Comparison of ENCODE assay signal across 22 cellular contexts in genomic region chr21:44478124-44478800, GRCh38. TPM values are rescaled to one million over a fixed set of nuclear protein-coding genes. Genes with fewer than 3 reads are reported as not detected.
DNase-seq lines count a peak whose midpoint lies in the region; ATAC-seq, FAIRE-seq and TF ChIP-seq lines count a peak whose summit lies in the region.
"Had no signal": no experiment of that assay in that cellular context is flagged by ENCODE, and none has a peak within 500 bp of the region (broad histone marks: within the 10 kb centered on the region; RNA-seq: fewer than 3 reads in every experiment).

No MANE protein-coding gene starts in this region.

- no TSS peak for BruUV-seq in HepG2 (replicated peaks; lab: Mats Ljungman, UMichigan)

- TF ChIP-seq POLR2A in HepG2 (IDR thresholded peaks at IDR 0.05; ENCODE audit: insufficient read depth in 1 of 2, low read depth in 2 of 2, low read length in 2 of 2): no peak
- TF ChIP-seq POLR2A in sigmoid colon (IDR thresholded peaks at IDR 0.05): no peak

- intact Hi-C loops in heart right ventricle (cut with DNase I) (loop anchor here in 2 of 10 donors (10.0 kb wide), 2 partner anchors 123 to 133 kb away; partner anchors contain the start of gene TRPM2 (in 1 of the 2)), HepG2 (cut with micrococcal nuclease; ENCODE audit: unreplicated experiment) (no loop called here), sigmoid colon (cut with DNase I) (no loop called here)

- FAIRE-seq in HepG2 (lab: Jason Lieb, UNC): no peak
- FAIRE-seq: A549, GM19239 had no signal

- no peaks in the 10 kb centered on the region for H3K36me3 ChIP-seq in heart right ventricle
- H3K36me3 ChIP-seq in right atrium auricular region: no peaks in the 10 kb centered on the region
- H3K36me3 ChIP-seq in HepG2 (replicated peaks in 1 of 2; ENCODE audit: control insufficient read depth in 1 of 2, insufficient read depth in 2 of 2, low read length in 2 of 2): no peaks in the 10 kb centered on the region
- no peaks in the 10 kb centered on the region for H3K36me3 ChIP-seq in sigmoid colon

- H2AFZ ChIP-seq in HepG2 (ENCODE audit: low read length): no peak overlapping the region
- H2AFZ ChIP-seq: GM23338 had no signal

- peaks cover 0 to 8% (median 4%) of the 10 kb centered on the region in 7 donors for H3K27me3 ChIP-seq in heart right ventricle
- no peaks in the 10 kb centered on the region for H3K27me3 ChIP-seq in right atrium auricular region
- H3K27me3 ChIP-seq in HepG2 (ENCODE audit: control insufficient read depth in 1 of 2, insufficient read depth in 2 of 2, low read length in 2 of 2): no peaks in the 10 kb centered on the region; a peak in 1 of 5 replicates
- H3K27me3 ChIP-seq in sigmoid colon: no peaks in the 10 kb centered on the region

- peak overlapping the region in 3 of 10 donors; percentile 37 to 63 (median 41) for H3K27ac ChIP-seq in heart right ventricle
- H3K27ac ChIP-seq in right atrium auricular region: no peak overlapping the region
- H3K27ac ChIP-seq in HepG2 (ENCODE audit: extremely low read length, insufficient read depth, low read length): no peak overlapping the region
- H3K27ac ChIP-seq in sigmoid colon: peak overlapping the region in 3 of 4 donors; percentile 7 to 75 (median 54)
- H3K27ac ChIP-seq: A549, KMS-11 had no signal

- H3K4me2 ChIP-seq in HepG2 (ENCODE audit: low read depth, low read length): peak overlapping the region; percentile 19; the same call in 1 of the 2 replicates
- H3K4me2 ChIP-seq: A549, GM23338, KMS-11 had no signal

- no peak for DNase-seq in heart right ventricle
- no peak for DNase-seq in right atrium auricular region (ENCODE audit: low spot score)
- no peak for DNase-seq in HepG2 (ENCODE audit: low spot score)
- no peak for DNase-seq in sigmoid colon
- DNase-seq in HUDEP-2 (lab: John Stamatoyannopoulos, UW; ENCODE audit: unreplicated experiment in 76 of 76): no peak
- DNase-seq in NCI-H146 treated with DMSO at 0.1 percent for 48 hours (lab: John Stamatoyannopoulos, UW; ENCODE audit: unreplicated experiment): no peak
- DNase-seq: Calu3; CD8-positive, alpha-beta T cell; GF-D8; HCEC 1CT; NCI-H1092; NCI-H1436 treated with DMSO at 0.1 percent for 48 hours; NCI-H2081; NCI-H2171 treated with DMSO at 0.1 percent for 48 hours; NCI-H446 had no signal

- no peak overlapping the region for H3K4me3 ChIP-seq in heart right ventricle
- H3K4me3 ChIP-seq in right atrium auricular region: no peak overlapping the region
- no peak overlapping the region for H3K4me3 ChIP-seq in HepG2 (replicated peaks in 1 of 3; ENCODE audit: insufficient read depth in 1 of 3, low read depth in 2 of 3, low read length in 3 of 3)
- no peak overlapping the region for H3K4me3 ChIP-seq in sigmoid colon
- H3K4me3 ChIP-seq: A549, GM23338 had no signal

- in situ Hi-C loops in HepG2 (cut with HindIII; ENCODE audit: extremely low pct_ligation_motif_present, low pct_unique_long_range_greater_than_20kb): no loop called here

- no peak for TF ChIP-seq EP300 in HepG2 (IDR thresholded peaks at IDR 0.05; ENCODE audit: low read depth in 2 of 2, low read length in 2 of 2)
- no peak for TF ChIP-seq EP300 in HepG2 (CRISPR knock-in tag; IDR thresholded peaks at IDR 0.05; ENCODE audit: borderline replicate concordance)
- peak in 1 of 4 donors; percentile 58 for TF ChIP-seq EP300 in sigmoid colon (IDR thresholded peaks at IDR 0.05)

- H3K4me1 ChIP-seq in heart right ventricle: peaks cover 0 to 24% (median 2%) of the 10 kb centered on the region in 9 donors
- no peaks in the 10 kb centered on the region for H3K4me1 ChIP-seq in right atrium auricular region
- H3K4me1 ChIP-seq in HepG2 (ENCODE audit: insufficient read depth, low read length): peaks cover 45% of the 10 kb centered on the region
- H3K4me1 ChIP-seq in sigmoid colon: peaks cover 0 to 22% (median 8%) of the 10 kb centered on the region in 4 donors
- H3K4me1 ChIP-seq: A549 had no signal

- H3K9ac ChIP-seq in HepG2 (ENCODE audit: insufficient read depth, low read depth, low read length): no peak overlapping the region
- H3K9ac ChIP-seq: KMS-11 had no signal

- no peak for TF ChIP-seq RAD21 in HepG2 (CRISPR knock-in tag; IDR thresholded peaks at IDR 0.05)

- H3K79me2 ChIP-seq in HepG2 (ENCODE audit: insufficient read depth, low read length): peaks cover 4% of the 10 kb centered on the region

- TF ChIP-seq CTCF in heart right ventricle (IDR thresholded peaks at IDR 0.05): no peak
- TF ChIP-seq CTCF in right atrium auricular region (IDR thresholded peaks at IDR 0.05): no peak
- no peak for TF ChIP-seq CTCF in HepG2 (CRISPR knock-in tag; IDR thresholded peaks at IDR 0.05)
- TF ChIP-seq CTCF in sigmoid colon (IDR thresholded peaks at IDR 0.05): no peak

- POLR2A ChIA-PET in HepG2 (lab: Yijun Ruan, JAX): interaction anchor here (0.9 kb wide), 1 partner anchor 23 kb away, joined by 3 read pairs; no protein-coding TSS in a partner anchor

- H4K20me1 ChIP-seq in HepG2 (ENCODE audit: insufficient read depth, low read length): no peaks in the 10 kb centered on the region

- WGBS in heart right ventricle, 2 donors: 33 to 34% methylated on average over 16 of the region's 16 CpGs
- 53% methylated on average over 11 of the region's 16 CpGs for WGBS in HepG2 (ENCODE audit: low lambda C conversion rate)
- 76 to 78% methylated on average over 16 of the region's 16 CpGs for WGBS in sigmoid colon, 2 donors

- ATAC-seq in heart right ventricle (peak; percentile 43 to 84 (median 68)), HepG2 (no peak), GM18861 (IDR thresholded peaks at IDR 0.05; ENCODE audit: unreplicated experiment) (no peak)
- ATAC-seq: A549; CD8-positive, alpha-beta T cell; GM23338; Panc1 had no signal

- CTCF ChIA-PET in HepG2 (lab: Yijun Ruan, JAX; ENCODE audit: low intra/inter-chr PET ratio, low total read pairs): no interaction called here

- H3K9me3 ChIP-seq in heart right ventricle (no peaks in the 10 kb centered on the region), right atrium auricular region (no peaks in the 10 kb centered on the region), HepG2 (ENCODE audit: low read length) (no peaks in the 10 kb centered on the region), sigmoid colon (no peaks in the 10 kb centered on the region)
- H3K9me3 ChIP-seq: A549 had no signal

TF ChIP-seq in HepG2, 621 proteins besides CTCF, POLR2A, EP300 and RAD21 (continues in another document):
- TF ChIP-seq BORCS8-MEF2B (CRISPR knock-in tag; IDR thresholded peaks at IDR 0.05) (no peak), ZNF761 (CRISPR knock-in tag; conservative IDR thresholded peaks at IDR 0.05) (no peak), TEAD3 (CRISPR knock-in tag; optimal IDR thresholded peaks at IDR 0.05; ENCODE audit: borderline replicate concordance) (peak; percentile 37)
- TF ChIP-seq, protein P1, sequence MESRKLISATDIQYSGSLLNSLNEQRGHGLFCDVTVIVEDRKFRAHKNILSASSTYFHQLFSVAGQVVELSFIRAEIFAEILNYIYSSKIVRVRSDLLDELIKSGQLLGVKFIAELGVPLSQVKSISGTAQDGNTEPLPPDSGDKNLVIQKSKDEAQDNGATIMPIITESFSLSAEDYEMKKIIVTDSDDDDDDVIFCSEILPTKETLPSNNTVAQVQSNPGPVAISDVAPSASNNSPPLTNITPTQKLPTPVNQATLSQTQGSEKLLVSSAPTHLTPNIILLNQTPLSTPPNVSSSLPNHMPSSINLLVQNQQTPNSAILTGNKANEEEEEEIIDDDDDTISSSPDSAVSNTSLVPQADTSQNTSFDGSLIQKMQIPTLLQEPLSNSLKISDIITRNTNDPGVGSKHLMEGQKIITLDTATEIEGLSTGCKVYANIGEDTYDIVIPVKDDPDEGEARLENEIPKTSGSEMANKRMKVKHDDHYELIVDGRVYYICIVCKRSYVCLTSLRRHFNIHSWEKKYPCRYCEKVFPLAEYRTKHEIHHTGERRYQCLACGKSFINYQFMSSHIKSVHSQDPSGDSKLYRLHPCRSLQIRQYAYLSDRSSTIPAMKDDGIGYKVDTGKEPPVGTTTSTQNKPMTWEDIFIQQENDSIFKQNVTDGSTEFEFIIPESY (CRISPR knock-in tag; IDR thresholded peaks at IDR 0.05): peak; percentile 88

RNA-seq across cellular contexts. Expression of gene LRRC3, which starts 23.0 kb away (rescaled TPM):
- total RNA-seq in heart right ventricle (1 to 10 TPM; 1.2 to 3.2 (median 2.1) TPM), right atrium auricular region (1 to 10 TPM; 1.1 to 1.7 TPM), HepG2 (2016; rRNA removed; fragmentation: Illumina TruSeq; extraction: Trizol) (3.9 and 4.8 TPM in 2 replicates), sigmoid colon (1 to 10 TPM; 3.9 to 7.1 (median 5.4) TPM)
- polyA plus RNA-seq in heart right ventricle (1 to 10 TPM; 1.2 to 2.3 TPM), HepG2 (2011; rRNA removed) (16.5 and 24.3 TPM in 2 replicates), sigmoid colon (1 to 10 TPM in 1 of 3 donors, under 1 TPM in 2; under 0.01 to 2.9 (median 0.46) TPM)
- 0.97 and 1.1 TPM in 2 replicates for total RNA-seq in HepG2 (2016; cell fraction: cytosol; rRNA removed; fragmentation: Illumina TruSeq; extraction: Trizol; ENCODE audit: low read depth)
- 3.1 and 4.8 TPM in 2 replicates for total RNA-seq in HepG2 (2016; cell fraction: insoluble cytoplasmic fraction; rRNA removed; fragmentation: Illumina TruSeq; extraction: Trizol)
- total RNA-seq in HepG2 (2016; cell fraction: membrane; rRNA removed; fragmentation: Illumina TruSeq; extraction: Trizol): 3.5 and 4.4 TPM in 2 replicates
- 5.2 and 5.7 TPM in 2 replicates for total RNA-seq in HepG2 (2016; cell fraction: nucleus; rRNA removed; fragmentation: Illumina TruSeq; extraction: Trizol)
- polyA plus RNA-seq in HepG2 (2011; cell fraction: cytosol; rRNA removed): 17.5 and 19.8 TPM in 2 replicates
- 25.9 and 31.8 TPM in 2 replicates for polyA plus RNA-seq in HepG2 (2011; cell fraction: nucleus; rRNA removed)
- 24.1 and 27.1 TPM in 2 replicates for polyA plus RNA-seq in HepG2 (2012)
- 0.99 and 1.3 TPM in 2 replicates for polyA plus RNA-seq in HepG2 (2016; cell fraction: cytosol; fragmentation: Illumina TruSeq; extraction: Trizol; ENCODE audit: low read depth)
- polyA plus RNA-seq in HepG2 (2016; cell fraction: insoluble cytoplasmic fraction; fragmentation: Illumina TruSeq; extraction: Trizol; ENCODE audit: low read depth): 4.4 and 5.5 TPM in 2 replicates
- 2.9 and 3.4 TPM in 2 replicates for polyA plus RNA-seq in HepG2 (2016; cell fraction: membrane; fragmentation: Illumina TruSeq; extraction: Trizol; ENCODE audit: low read depth)
- 10.0 TPM in 2 replicates for polyA plus RNA-seq in HepG2 (2016; cell fraction: nucleus; fragmentation: Illumina TruSeq; extraction: Trizol; ENCODE audit: insufficient read depth, low read depth)
- polyA minus RNA-seq in HepG2 (2011; rRNA and poly(A)+ RNA removed; ENCODE audit: low replicate concordance): 3.8 and 34.5 TPM in 2 replicates
- polyA minus RNA-seq in HepG2 (2011; cell fraction: cytosol; rRNA and poly(A)+ RNA removed): 16.0 and 20.9 TPM in 2 replicates
- polyA minus RNA-seq in HepG2 (2011; cell fraction: nucleus; rRNA and poly(A)+ RNA removed): 10.4 and 13.4 TPM in 2 replicates
- total RNA-seq: M059J had no signal

Comparison
In these comparisons a context has a peak if more than half of its experiments do, and no peak if none do; other contexts are left out.
1. ATAC-seq: peak in heart right ventricle (8 of 8); none in HepG2 (single experiment) and GM18861 (single experiment).
2. H3K27ac ChIP-seq: peak in sigmoid colon (3 of 4); none in right atrium auricular region (0 of 2) and HepG2 (single experiment).